ENCODE assay signal across 8 cellular contexts in the genomic region with DNA sequence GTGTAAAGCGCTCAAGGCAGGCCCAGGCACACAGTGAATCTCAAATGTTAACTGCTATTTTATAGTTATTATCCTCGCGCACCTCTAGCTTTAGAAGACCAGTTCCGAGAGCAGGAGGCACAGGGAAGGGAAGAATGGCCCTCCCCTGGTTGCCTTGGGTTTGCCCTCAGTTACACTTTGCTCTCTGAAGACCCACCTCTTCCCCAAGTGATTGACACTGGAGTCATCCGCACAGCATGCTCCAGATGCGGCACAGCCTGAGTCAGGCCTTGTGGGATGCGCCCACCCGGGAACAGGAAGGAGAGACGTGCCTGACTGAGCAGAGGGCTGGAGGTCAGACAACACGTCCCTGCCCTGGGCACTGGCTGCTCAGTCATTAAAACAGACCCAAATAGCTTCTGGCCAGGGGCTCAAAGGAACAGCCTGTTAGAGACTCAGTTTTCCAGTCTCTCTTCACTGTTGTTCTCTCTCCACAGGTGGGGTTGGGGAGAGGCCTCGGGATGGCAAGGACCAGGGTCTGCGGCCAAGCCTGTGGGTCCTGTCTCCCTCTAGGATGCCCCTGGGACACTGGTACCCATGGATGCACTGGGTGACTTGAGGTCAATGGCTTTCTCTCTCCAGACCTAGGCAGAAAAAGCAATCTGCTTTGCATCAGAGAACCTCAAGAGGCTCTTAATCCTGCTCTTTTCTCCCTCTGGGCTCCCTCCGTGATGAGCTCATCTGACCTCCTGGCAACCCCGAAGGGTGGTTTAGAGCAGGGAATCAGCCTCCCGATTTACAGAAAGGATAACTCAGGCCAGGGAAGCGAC. TPM values are rescaled to one million over a fixed set of nuclear protein-coding genes. Genes with fewer than 3 reads are reported as not detected.
DNase-seq lines count a peak whose midpoint lies in the region; ATAC-seq, FAIRE-seq and TF ChIP-seq lines count a peak whose summit lies in the region.

No MANE protein-coding gene starts in this region.

- H3K4me3 ChIP-seq in adipocyte (ENCODE audit: low read length), result peak overlapping the region; percentile 18
- H3K4me3 ChIP-seq in iPS-18c (ENCODE audit: insufficient read depth, low read depth, low read length), result peak overlapping the region; percentile 31; the same call in 1 of the 2 replicates
- H3K4me3 ChIP-seq in upper lobe of left lung, result no peak overlapping the region

- H3K4me3 Mint-ChIP-seq in Calu3 (ENCODE audit: low read depth, unreplicated experiment), result no peak overlapping the region

- H3K4me1 ChIP-seq in adipocyte (ENCODE audit: control insufficient read depth, insufficient read depth, low read length) (peaks cover 31% of the 10 kb centered on the region), upper lobe of left lung (peaks cover 27 to 49% (median 34%) of the 10 kb centered on the region in 4 donors)

- no peaks in the 10 kb centered on the region for H3K9me3 ChIP-seq in adipocyte (ENCODE audit: control insufficient read depth, low read length)
- H3K9me3 ChIP-seq in iPS-18c (ENCODE audit: control insufficient read depth, insufficient read depth, low read length), result peaks cover 4% of the 10 kb centered on the region
- no peaks in the 10 kb centered on the region for H3K9me3 ChIP-seq in upper lobe of left lung

- no peak overlapping the region for H3K27ac Mint-ChIP-seq in Calu3 (ENCODE audit: unreplicated experiment)

- intact Hi-C loops in Calu3 (cut with micrococcal nuclease; ENCODE audit: unreplicated experiment), result no loop called here

- peak; percentile 79 for DNase-seq in D721Med (ENCODE audit: insufficient read length, low spot score)
- peak; percentile 74 for DNase-seq in NCI-H1092 treated with DMSO at 0.1 percent for 48 hours (lab: John Stamatoyannopoulos, UW)
- peak; percentile 80 for DNase-seq in adipocyte (ENCODE audit: low read depth)
- no peak for DNase-seq in upper lobe of left lung
- no peak for DNase-seq in Calu3

- peak overlapping the region; percentile 70 to 84 (median 82) for H3K27ac ChIP-seq in upper lobe of left lung

- H3K36me3 Mint-ChIP-seq in Calu3 (ENCODE audit: insufficient read depth, unreplicated experiment), result peaks cover 20% of the 10 kb centered on the region

- H3K27me3 Mint-ChIP-seq in Calu3 (ENCODE audit: unreplicated experiment), result no peaks in the 10 kb centered on the region

- FAIRE-seq in D721Med (lab: Jason Lieb, UNC), result no peak

- no peaks in the 10 kb centered on the region for H3K36me3 ChIP-seq in adipocyte (ENCODE audit: control insufficient read depth, insufficient read depth, low read length, severe bottlenecking)
- no peaks in the 10 kb centered on the region for H3K36me3 ChIP-seq in upper lobe of left lung

- no peaks in the 10 kb centered on the region for H3K9me3 Mint-ChIP-seq in Calu3 (ENCODE audit: low read depth, unreplicated experiment)

- ATAC-seq in upper lobe of left lung (ENCODE audit: low FRiP score in 2 of 2) (peak; percentile 8 to 71), GM21825 (IDR thresholded peaks at IDR 0.05; ENCODE audit: unreplicated experiment) (no peak), HG03280 (IDR thresholded peaks at IDR 0.05; ENCODE audit: unreplicated experiment) (no peak)

- BruUV-seq in Calu3 (replicated peaks; lab: Mats Ljungman, UMichigan), result no TSS peak

- no peak for TF ChIP-seq POLR2A in upper lobe of left lung (IDR thresholded peaks at IDR 0.05)

- peak overlapping the region; percentile 67 for H3K9ac ChIP-seq in adipocyte (ENCODE audit: low read length)

- TF ChIP-seq EP300 in upper lobe of left lung (IDR thresholded peaks at IDR 0.05), result no peak

- H3K27me3 ChIP-seq in adipocyte (replicated peaks; ENCODE audit: control insufficient read depth, insufficient read depth, low read length) (no peaks in the 10 kb centered on the region), upper lobe of left lung (no peaks in the 10 kb centered on the region)

- CTCF ChIA-PET in Calu3 (lab: Charles Lee), result interaction anchor here (0.6 kb wide), 1 partner anchor 47 kb away, joined by 4 read pairs; no protein-coding TSS in a partner anchor

- peaks cover 16% of the 10 kb centered on the region for H3K4me1 Mint-ChIP-seq in Calu3 (ENCODE audit: low read depth, unreplicated experiment)

- no peak for TF ChIP-seq CTCF in D721Med (IDR thresholded peaks at IDR 0.05; ENCODE audit: insufficient read depth, missing control alignments)
- no peak for TF ChIP-seq CTCF in upper lobe of left lung (IDR thresholded peaks at IDR 0.05)
- TF ChIP-seq CTCF in Calu3 (IDR thresholded peaks at IDR 0.05; ENCODE audit: unreplicated experiment), result no peak

- 80 to 84% methylated on average over 15 to 16 of the region's 16 CpGs for WGBS in upper lobe of left lung, 2 donors

RNA-seq across cellular contexts. Expression of a gene that starts 13.6 kb away (rescaled TPM):
- 100 to 1,000 TPM in 1 of 6 donors, 10 to 100 TPM in 5; 30.4 to 167 (median 55.0) TPM for total RNA-seq in upper lobe of left lung
- total RNA-seq in Calu3 (2022), result 55.3 and 58.7 TPM in 2 replicates

RNA-seq across cellular contexts. Expression of a gene that starts 43.3 kb away (rescaled TPM):
- total RNA-seq in upper lobe of left lung (10 to 100 TPM in 4 of 6 donors, 1 to 10 TPM in 2; 4.9 to 14.6 (median 12.7) TPM), Calu3 (2022) (21.0 and 25.5 TPM in 2 replicates)

Comparison
In these comparisons a context has a peak if more than half of its experiments do, and no peak if none do; other contexts are left out.
1. DNase-seq: peak in D721Med (single experiment), NCI-H1092 treated with DMSO at 0.1 percent for 48 hours (single experiment) and adipocyte (single experiment); none in upper lobe of left lung (0 of 2) and Calu3 (single experiment).
2. H3K4me3 ChIP-seq: peak in adipocyte (single experiment) and iPS-18c (single experiment); none in upper lobe of left lung (0 of 4).
3. ATAC-seq: peak in upper lobe of left lung (2 of 2); none in GM21825 (single experiment) and HG03280 (single experiment).